11 cellular contexts compared by ENCODE assay signal in the genomic region with DNA sequence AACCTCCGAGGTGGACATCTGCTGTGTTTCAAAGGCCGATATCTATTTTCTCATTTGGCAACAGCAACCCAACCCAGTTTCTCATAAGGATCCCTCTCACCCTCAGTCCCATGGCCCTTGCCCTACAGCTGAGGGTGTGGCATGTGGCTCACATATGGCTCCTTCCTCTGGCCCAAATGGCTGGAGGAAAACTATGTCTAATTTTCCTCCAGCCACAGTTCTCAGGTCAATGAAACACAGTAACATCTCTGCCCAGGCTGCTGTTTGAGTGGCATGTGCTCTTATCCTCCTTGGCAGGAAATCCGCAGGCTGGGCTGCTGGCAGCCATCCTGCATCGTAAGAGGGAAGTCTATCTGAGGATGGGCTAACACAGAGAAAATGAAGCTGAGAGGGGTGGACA. TPM values are rescaled to one million over a fixed set of nuclear protein-coding genes. Genes with fewer than 3 reads are reported as not detected.
DNase-seq lines count a peak whose midpoint lies in the region; ATAC-seq and TF ChIP-seq lines count a peak whose summit lies in the region.
"Had no signal": no experiment of that assay in that cellular context is flagged by ENCODE, and none has a peak within 500 bp of the region (broad histone marks: within the 10 kb centered on the region; RNA-seq: fewer than 3 reads in every experiment).

No MANE protein-coding gene starts in this region.

- ATAC-seq in T-helper 17 cell, result no peak
- ATAC-seq in lung (ENCODE audit: insufficient read depth, low FRiP score), result no peak
- no peak for ATAC-seq in GM21381 (IDR thresholded peaks at IDR 0.05; ENCODE audit: unreplicated experiment)
- no peak for ATAC-seq in GM21619 (IDR thresholded peaks at IDR 0.05; ENCODE audit: unreplicated experiment)
- ATAC-seq: activated T-cell treated with anti-CD3 and anti-CD28 coated beads, Interleukin-2, amount 50 U/mL, for 4 hours; natural killer cell treated with Interleukin-12 subunit alpha and Interleukin-12 subunit beta and Interleukin-15 and Interleukin-18, amount 100 ng/mL, for 72 hours had no signal

- no peaks in the 10 kb centered on the region for H3K27me3 Mint-ChIP-seq in T-helper 17 cell
- H3K27me3 Mint-ChIP-seq: natural killer cell treated with Interleukin-12 subunit alpha and Interleukin-12 subunit beta and Interleukin-15 and Interleukin-18, amount 100 ng/mL, for 72 hours had no signal

- H3K9me3 ChIP-seq in T-helper 17 cell (ENCODE audit: control insufficient read depth, low read length, poor library complexity, severe bottlenecking) (no peaks in the 10 kb centered on the region), lung (ENCODE audit: control insufficient read depth in 2 of 2, insufficient read depth in 1 of 2, low read length in 1 of 2) (no peaks in the 10 kb centered on the region)

- peaks cover 7 to 22% of the 10 kb centered on the region in 2 donors for H3K4me1 ChIP-seq in lung (ENCODE audit: control insufficient read depth in 2 of 2, insufficient read depth in 2 of 2, low read length in 2 of 2)

- H3K4me3 Mint-ChIP-seq in T-helper 17 cell, result no peak overlapping the region
- H3K4me3 Mint-ChIP-seq: activated T-cell treated with anti-CD3 and anti-CD28 coated beads, Interleukin-2, amount 50 U/mL, for 4 hours; natural killer cell treated with Interleukin-12 subunit alpha and Interleukin-12 subunit beta and Interleukin-15 and Interleukin-18, amount 100 ng/mL, for 72 hours had no signal

- no peaks in the 10 kb centered on the region for H3K36me3 Mint-ChIP-seq in T-helper 17 cell (ENCODE audit: low read depth)
- H3K36me3 Mint-ChIP-seq: natural killer cell treated with Interleukin-12 subunit alpha and Interleukin-12 subunit beta and Interleukin-15 and Interleukin-18, amount 100 ng/mL, for 72 hours had no signal

- H3K4me3 ChIP-seq in lung, result no peak overlapping the region

- H3K36me3 ChIP-seq in lung (ENCODE audit: control insufficient read depth in 2 of 2, insufficient read depth in 2 of 2, low read length in 2 of 2), result peaks cover 0 to 3% of the 10 kb centered on the region in 2 donors

- H3K27ac Mint-ChIP-seq in T-helper 17 cell, result peak overlapping the region; percentile 21
- H3K27ac Mint-ChIP-seq: natural killer cell treated with Interleukin-12 subunit alpha and Interleukin-12 subunit beta and Interleukin-15 and Interleukin-18, amount 100 ng/mL, for 72 hours had no signal

- H3K4me1 Mint-ChIP-seq in T-helper 17 cell, result peaks cover 7% of the 10 kb centered on the region

- TF ChIP-seq CTCF in lung (IDR thresholded peaks at IDR 0.05; ENCODE audit: control extremely low read depth, extremely low read depth), result no peak

- WGBS in lung, 2 donors, result 59 to 71% methylated on average over 4 of the region's 4 CpGs

- H3K27ac ChIP-seq in lung (ENCODE audit: low read depth in 1 of 2, low read length in 1 of 2) (peak overlapping the region; percentile 77 to 82), substantia nigra (ENCODE audit: low read depth, low read length, poor library complexity, severe bottlenecking) (peak overlapping the region; percentile 59)

- no peaks in the 10 kb centered on the region for H3K27me3 ChIP-seq in lung (ENCODE audit: control insufficient read depth, insufficient read depth)

- no peak for DNase-seq in T-helper 17 cell
- DNase-seq in dermis blood vessel endothelial cell, result peak; percentile 26
- DNase-seq in lung (ENCODE audit: low spot score), result no peak
- peak in 9 of 49 donors; percentile 6 to 54 (median 21) for DNase-seq in substantia nigra (lab: John Stamatoyannopoulos, UW)
- DNase-seq in NCI-H1092 treated with DMSO at 0.1 percent for 48 hours (lab: John Stamatoyannopoulos, UW), result no peak
- DNase-seq in AG08396 (ENCODE audit: low spot score), result no peak
- DNase-seq: activated T-cell treated with anti-CD3 and anti-CD28 coated beads, Interleukin-2, amount 50 U/mL, for 4 hours; stimulated activated CD8-positive, alpha-beta memory T cell treated with anti-CD3 and anti-CD28 coated beads, Interleukin-4, amount 100 ng/mL, for 48 hours had no signal

RNA-seq across cellular contexts. Expression of a gene that starts 24.1 kb away (rescaled TPM):
- total RNA-seq in T-helper 17 cell (under 1 TPM in 1 of 2 donors, not detected in 1; 0.52 TPM), dermis blood vessel endothelial cell (0.37 TPM in 1 of 2 replicates, not detected in the other), lung (100 to 1,000 TPM; 126 to 249 TPM)
- polyA plus RNA-seq in lung, result 100 to 1,000 TPM; 132 to 168 TPM
- total RNA-seq: natural killer cell treated with Interleukin-12 subunit alpha and Interleukin-12 subunit beta and Interleukin-15 and Interleukin-18, amount 100 ng/mL, for 72 hours had no signal

RNA-seq across cellular contexts. Expression of a gene that starts 43.3 kb away (rescaled TPM):
- under 1 TPM; 0.29 to 0.67 TPM for total RNA-seq in T-helper 17 cell
- total RNA-seq in dermis blood vessel endothelial cell, result 0.05 and 0.17 TPM in 2 replicates
- 10 to 100 TPM; 13.7 to 41.1 TPM for total RNA-seq in lung
- polyA plus RNA-seq in lung, result 10 to 100 TPM; 74.9 to 78.9 TPM

RNA-seq across cellular contexts. Expression of a gene that starts 43.8 kb away (rescaled TPM):
- total RNA-seq in T-helper 17 cell (10 to 100 TPM; 16.0 to 16.8 TPM), dermis blood vessel endothelial cell (10.7 and 13.1 TPM in 2 replicates), lung (10 to 100 TPM; 14.7 to 18.2 TPM)
- polyA plus RNA-seq in lung, result 1 to 10 TPM; 7.5 to 7.7 TPM

RNA-seq across cellular contexts. Expression of a gene that starts 43.9 kb away (rescaled TPM):
- total RNA-seq in T-helper 17 cell (10 to 100 TPM; 67.4 to 81.4 TPM), dermis blood vessel endothelial cell (21.3 and 57.4 TPM in 2 replicates), lung (10 to 100 TPM; 44.1 to 82.6 TPM)
- polyA plus RNA-seq in lung, result 10 to 100 TPM; 10.7 to 23.0 TPM

Comparison
In these comparisons a context has a peak if more than half of its experiments do, and no peak if none do; other contexts are left out.
1. RNA of a gene that starts 24.1 kb away (total RNA-seq): 126 to 249 TPM in lung; 0.52 TPM in T-helper 17 cell and 0.37 TPM in dermis blood vessel endothelial cell; every median in the first group is over 10 times any median in the second.
2. RNA of a gene that starts 43.3 kb away (total RNA-seq): 13.7 to 41.1 TPM in lung; 0.29 to 0.67 TPM in T-helper 17 cell and 0.05 to 0.17 TPM in dermis blood vessel endothelial cell; every median in the first group is over 4 times any median in the second.